Comparison of ENCODE assay signal across 1 cellular context in the genomic region with DNA sequence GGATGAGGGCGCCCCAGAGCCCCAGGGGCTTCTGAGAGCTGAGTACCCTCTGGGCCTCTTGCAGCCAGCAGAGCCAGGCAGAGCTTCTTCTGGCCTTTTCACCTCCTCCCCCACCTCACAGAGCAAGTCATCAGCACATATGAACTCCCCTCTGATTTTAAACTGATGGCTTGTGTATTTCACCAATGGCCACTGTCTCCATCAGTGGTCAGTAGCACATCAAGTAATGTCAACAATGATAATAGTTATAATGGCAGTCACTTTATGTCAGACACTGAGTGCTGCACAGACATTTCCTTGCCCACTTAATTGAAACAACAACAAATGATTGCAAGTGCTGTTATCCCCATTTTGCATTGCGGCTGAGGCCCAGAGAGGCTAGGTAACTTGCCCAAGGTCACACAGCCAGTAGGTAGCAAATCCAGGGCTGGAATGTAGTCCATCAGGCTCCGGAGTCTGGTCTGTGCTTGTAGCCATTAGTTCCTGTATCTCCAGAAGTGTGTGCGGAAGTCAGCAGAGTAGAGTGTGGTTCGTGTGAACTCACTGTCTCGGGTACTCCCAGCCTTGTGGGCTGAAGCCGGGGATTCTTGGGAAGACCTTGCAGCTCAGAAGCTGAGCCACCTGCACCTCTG.
TF ChIP-seq lines count a peak whose summit lies in the region.

No MANE protein-coding gene starts in this region.

TF ChIP-seq in K562, 482 proteins besides CTCF, POLR2A, EP300 and RAD21:
- TF ChIP-seq BCOR (IDR thresholded peaks at IDR 0.05) (peak; percentile 63; the same call in 1 of the 2 replicates), ZFP36 (IDR thresholded peaks at IDR 0.05; ENCODE audit: low read depth, low read length, partially characterized antibody) (peak; percentile 80), MCM7 (IDR thresholded peaks at IDR 0.05) (no peak), RBM25 (IDR thresholded peaks at IDR 0.05; ENCODE audit: low read depth, low read length, severe bottlenecking) (peak; percentile 90), ELF1 (tag; IDR thresholded peaks at IDR 0.05) (0 out of 2 replicates have a peak, but pooled peaks have one; percentile 15), FOS (IDR thresholded peaks at IDR 0.05; ENCODE audit: extremely low read depth, insufficient read length) (no peak)
TF ChIP-seq in K562: peak in this region for 4.
